Comparison of ENCODE assay signal across 28 cellular contexts in genomic region chr9:81906656-81907055, GRCh38. TPM values are rescaled to one million over a fixed set of nuclear protein-coding genes. Genes with fewer than 3 reads are reported as not detected.
DNase-seq lines count a peak whose midpoint lies in the region; TF ChIP-seq lines count a peak whose summit lies in the region.
"Had no signal": no experiment of that assay in that cellular context is flagged by ENCODE, and none has a peak within 500 bp of the region (broad histone marks: within the 10 kb centered on the region; RNA-seq: fewer than 3 reads in every experiment).

No MANE protein-coding gene starts in this region.

- no peak overlapping the region for H3K27ac ChIP-seq in HEK293 (ENCODE audit: extremely low read depth, low read depth, low read length)
- H3K27ac ChIP-seq: colonic mucosa, left lung, neutrophil, prostate gland, uterus had no signal

- DNase-seq in RPMI7951 (ENCODE audit: low read depth): peak; percentile 4
- DNase-seq in choroid plexus epithelial cell (ENCODE audit: low read depth): peak; percentile 60
- peak; percentile 40 for DNase-seq in skeletal muscle cell (ENCODE audit: low read depth)
- no peak for DNase-seq in NCI-H1417 treated with DMSO at 0.1 percent for 48 hours (lab: John Stamatoyannopoulos, UW)
- DNase-seq in NCI-H2029 treated with DMSO at 0.1 percent for 48 hours (lab: John Stamatoyannopoulos, UW): no peak
- no peak for DNase-seq in retina
- DNase-seq: activated CD4-positive, alpha-beta T cell treated with anti-CD3 and anti-CD28 coated beads, Interleukin-2, amount 10 ng/mL, durations not matched to agents 24 days and 14 days; activated gamma-delta T cell; activated T-cell treated with anti-CD3 and anti-CD28 coated beads, Interleukin-2, amount 50 U/mL, for 1 hour; CD4-positive, CD25-positive, alpha-beta regulatory T cell; colonic mucosa; DND-41; effector memory CD4-positive, alpha-beta T cell; hippocampal formation; left lung; naive B cell; NCI-H1105 treated with DMSO at 0.1 percent for 48 hours; NCI-H2029; NCI-H345; NCI-H774; stimulated activated naive CD8-positive, alpha-beta T cell treated with anti-CD3 and anti-CD28 coated beads, Interleukin-15, amount 100 ng/mL, for 72 hours; uterus had no signal

- no peaks in the 10 kb centered on the region for H3K9me3 ChIP-seq in HEK293 (ENCODE audit: control insufficient read depth, insufficient read depth, low read depth, low read length)
- H3K9me3 ChIP-seq: colonic mucosa, left lung, neutrophil, prostate gland, uterus had no signal

- no peaks in the 10 kb centered on the region for H3K36me3 ChIP-seq in HEK293 (ENCODE audit: control insufficient read depth in 2 of 2, insufficient read depth in 1 of 2, low read length in 2 of 2)
- H3K36me3 ChIP-seq: colonic mucosa, left lung, neutrophil, prostate gland, uterus had no signal

- POLR2A ChIA-PET in HEK293 (lab: Yijun Ruan, JAX): no interaction called here

- no peak overlapping the region for H3K4me3 ChIP-seq in HEK293 (ENCODE audit: low read depth, low read length)
- H3K4me3 ChIP-seq in choroid plexus epithelial cell (ENCODE audit: low read depth, low read length): no peak overlapping the region
- H3K4me3 ChIP-seq in skeletal muscle cell (ENCODE audit: low read depth, low read length): no peak overlapping the region
- H3K4me3 ChIP-seq: colonic mucosa, left lung, prostate gland, uterus had no signal

- no peak for TF ChIP-seq CTCF in HEK293 (tag by site-specific recombination; IDR thresholded peaks at IDR 0.05)
- no peak for TF ChIP-seq CTCF in choroid plexus epithelial cell (conservative IDR thresholded peaks at IDR 0.05; ENCODE audit: low read depth, low read length)

- CTCF ChIA-PET in HEK293 (lab: Yijun Ruan, JAX): no interaction called here

- no peaks in the 10 kb centered on the region for H3K4me1 ChIP-seq in HEK293 (ENCODE audit: control insufficient read depth, insufficient read depth, low read length)
- H3K4me1 ChIP-seq: colonic mucosa, left lung, prostate gland, uterus had no signal

TF ChIP-seq in HEK293, 187 proteins besides CTCF, POLR2A, EP300 and RAD21:
- no peak for TF ChIP-seq PRDM10 (tag by site-specific recombination; IDR thresholded peaks at IDR 0.05)
- no peak for TF ChIP-seq TSHZ1 (tag by site-specific recombination; IDR thresholded peaks at IDR 0.05; ENCODE audit: borderline replicate concordance)
- TF ChIP-seq HOXC10 (CRISPR knock-in tag; IDR thresholded peaks at IDR 0.05): no peak
- no peak for TF ChIP-seq ZNF280D (tag by site-specific recombination; IDR thresholded peaks at IDR 0.05)
- no peak for TF ChIP-seq ZNF132 (tag by site-specific recombination; IDR thresholded peaks at IDR 0.05; ENCODE audit: borderline replicate concordance)
- no peak for TF ChIP-seq ZBTB7A (tag by site-specific recombination; IDR thresholded peaks at IDR 0.05; ENCODE audit: low read depth)
- TF ChIP-seq SP3 (tag by site-specific recombination; IDR thresholded peaks at IDR 0.05): no peak
- TF ChIP-seq ZNF404 (tag by site-specific recombination; IDR thresholded peaks at IDR 0.05): no peak
- peak; percentile 87 for TF ChIP-seq ZNF549 (tag by site-specific recombination; IDR thresholded peaks at IDR 0.05)

RNA-seq across cellular contexts. Expression of gene SPATA31D4, which starts 21.6 kb away (rescaled TPM):
- total RNA-seq in RPMI7951 (2014; rRNA removed; shearing (Covaris generic)): not detected in 2 replicates
- total RNA-seq: activated CD4-positive, alpha-beta T cell treated with anti-CD3 and anti-CD28 coated beads, Interleukin-2, amount 10 ng/mL, durations not matched to agents 24 days and 14 days; activated CD8-positive, alpha-beta memory T cell treated with anti-CD3 and anti-CD28 coated beads for 36 hours; CD4-positive, CD25-positive, alpha-beta regulatory T cell; colonic mucosa; left lung; OCI-LY7; Right ventricle myocardium inferior; uterus had no signal

RNA-seq across cellular contexts. Expression of gene SPATA31D3, which starts 36.6 kb away (rescaled TPM):
- total RNA-seq in RPMI7951 (2014; rRNA removed; shearing (Covaris generic)): not detected in 2 replicates
- total RNA-seq: activated CD4-positive, alpha-beta T cell treated with anti-CD3 and anti-CD28 coated beads, Interleukin-2, amount 10 ng/mL, durations not matched to agents 24 days and 14 days; activated CD8-positive, alpha-beta memory T cell treated with anti-CD3 and anti-CD28 coated beads for 36 hours; CD4-positive, CD25-positive, alpha-beta regulatory T cell; colonic mucosa; left lung; OCI-LY7; prostate gland; Right ventricle myocardium inferior had no signal

Comparison
In these comparisons a context has a peak if more than half of its experiments do, and no peak if none do; other contexts are left out.
1. DNase-seq: peak in RPMI7951 (single experiment), choroid plexus epithelial cell (single experiment) and skeletal muscle cell (single experiment); none in NCI-H1417 treated with DMSO at 0.1 percent for 48 hours (single experiment), NCI-H2029 treated with DMSO at 0.1 percent for 48 hours (single experiment) and retina (single experiment).